23 cellular contexts compared by ENCODE assay signal in genomic region chr17:77503916-77504651, GRCh38.
DNase-seq lines count a peak whose midpoint lies in the region; ATAC-seq, FAIRE-seq and TF ChIP-seq lines count a peak whose summit lies in the region.
"Had no signal": no experiment of that assay in that cellular context is flagged by ENCODE, and none has a peak within 500 bp of the region (broad histone marks: within the 10 kb centered on the region; RNA-seq: fewer than 3 reads in every experiment).

No MANE protein-coding gene starts in this region.

- FAIRE-seq in H1 (lab: Jason Lieb, UNC): no peak
- FAIRE-seq: TTC549 had no signal

- TF ChIP-seq POLR2A in H1 (IDR thresholded peaks at IDR 0.05; ENCODE audit: control extremely low read depth in 1 of 2, low read depth in 2 of 2, low read length in 2 of 2) (no peak), gastroesophageal sphincter (IDR thresholded peaks at IDR 0.05) (no peak)

- no peak for TF ChIP-seq CTCF in SK-N-SH (IDR thresholded peaks at IDR 0.05)
- no peak for TF ChIP-seq CTCF in GM13976 (IDR thresholded peaks at IDR 0.05; ENCODE audit: borderline replicate concordance, control extremely low read depth, extremely low read depth, insufficient read depth, missing control alignments)
- TF ChIP-seq CTCF in H1 (IDR thresholded peaks at IDR 0.05; ENCODE audit: control extremely low read depth in 1 of 3, insufficient read depth in 1 of 3, low read depth in 1 of 3, low read length in 3 of 3): no peak
- TF ChIP-seq CTCF in osteoblast (IDR thresholded peaks at IDR 0.05; ENCODE audit: extremely low read depth, low read depth, low read length): no peak
- no peak for TF ChIP-seq CTCF in brain microvascular endothelial cell (IDR thresholded peaks at IDR 0.05; ENCODE audit: low read depth, low read length, missing control alignments)
- TF ChIP-seq CTCF in gastroesophageal sphincter (IDR thresholded peaks at IDR 0.05): no peak

- H3K18ac ChIP-seq in H1 (ENCODE audit: extremely low read depth, low read length): no peak overlapping the region

- no peak for TF ChIP-seq EP300 in SK-N-SH (IDR thresholded peaks at IDR 0.05; ENCODE audit: borderline replicate concordance in 1 of 2, low read depth in 1 of 2, low read length in 1 of 2)
- TF ChIP-seq EP300 in H1 (IDR thresholded peaks at IDR 0.05; ENCODE audit: borderline replicate concordance in 1 of 2, low read depth in 2 of 2, low read length in 2 of 2): no peak
- TF ChIP-seq EP300 in gastroesophageal sphincter (IDR thresholded peaks at IDR 0.05): no peak

- peaks cover 5% of the 10 kb centered on the region for H3F3A ChIP-seq in SK-N-SH (replicated peaks; ENCODE audit: insufficient read depth)

- H3K14ac ChIP-seq in H1 (ENCODE audit: insufficient read length): no peak overlapping the region

- H4K5ac ChIP-seq in H1 (ENCODE audit: insufficient read length, low read depth, low read length): no peak overlapping the region

- no peak overlapping the region for H3K9ac ChIP-seq in SK-N-SH
- no peak overlapping the region for H3K9ac ChIP-seq in H1 (replicated peaks in 1 of 4; ENCODE audit: extremely low read depth in 1 of 4, low read depth in 3 of 4, low read length in 3 of 4)

- H3K23me2 ChIP-seq in H1 (ENCODE audit: low read depth, low read length): peaks cover 3% of the 10 kb centered on the region; the same call in 1 of the 2 replicates

- no peak overlapping the region for H3K27ac ChIP-seq in SK-N-SH (ENCODE audit: low read depth in 2 of 2, low read length in 1 of 2)
- no peak overlapping the region for H3K27ac ChIP-seq in H1 (ENCODE audit: low read depth, low read length)
- H3K27ac ChIP-seq in osteoblast (ENCODE audit: low read depth, low read length): no peak overlapping the region
- no peak overlapping the region for H3K27ac ChIP-seq in brain microvascular endothelial cell
- no peak overlapping the region for H3K27ac ChIP-seq in gastroesophageal sphincter
- H3K27ac ChIP-seq: dorsolateral prefrontal cortex, neutrophil, tibial artery had no signal

- H3K79me1 ChIP-seq in H1 (ENCODE audit: low read depth, low read length): no peaks in the 10 kb centered on the region

- H2AFZ ChIP-seq in SK-N-SH (ENCODE audit: low read depth): no peak overlapping the region
- H2AFZ ChIP-seq in H1 (ENCODE audit: low read length): no peak overlapping the region
- H2AFZ ChIP-seq in osteoblast (ENCODE audit: low read length): no peak overlapping the region

- no peaks in the 10 kb centered on the region for H4K20me1 ChIP-seq in SK-N-SH (ENCODE audit: insufficient read depth)
- H4K20me1 ChIP-seq in H1 (replicated peaks in 1 of 2; ENCODE audit: control insufficient read depth in 1 of 2, insufficient read depth in 2 of 2, low read length in 2 of 2): peaks cover 0 to 1% of the 10 kb centered on the region in 2 experiments
- peaks cover 4% of the 10 kb centered on the region for H4K20me1 ChIP-seq in osteoblast (ENCODE audit: insufficient read depth, low read length)

- H2BK15ac ChIP-seq in H1 (ENCODE audit: low read length): peak overlapping the region; percentile 72; the same call in 1 of the 2 replicates

- 87% methylated on average over 18 of the region's 18 CpGs for WGBS in SK-N-SH (ENCODE audit: low lambda C conversion rate)
- 84% methylated on average over 14 of the region's 18 CpGs; no CpG with 5 or more reads in 1 of the 2 experiments for WGBS in H1 (ENCODE audit: extremely low coverage in 1 of 2, insufficient coverage in 1 of 2, insufficient read length in 1 of 2, insufficient replicate concordance in 2 of 2, low coverage in 1 of 2, low lambda C conversion rate in 2 of 2, missing lambda C conversion rate in 1 of 2), 2 experiments
- 100% methylated on average over 1 to 6 of the region's 18 CpGs for WGBS in gastroesophageal sphincter (ENCODE audit: low coverage in 1 of 2), 2 donors

- no peaks in the 10 kb centered on the region for H3K9me3 ChIP-seq in SK-N-SH
- H3K9me3 ChIP-seq in H1 (ENCODE audit: insufficient read depth in 2 of 2, low read depth in 1 of 2, low read length in 1 of 2): no peaks in the 10 kb centered on the region
- H3K9me3 ChIP-seq in osteoblast (ENCODE audit: low read depth, low read length): no peaks in the 10 kb centered on the region
- no peaks in the 10 kb centered on the region for H3K9me3 ChIP-seq in gastroesophageal sphincter
- H3K9me3 ChIP-seq: neutrophil, tibial artery had no signal

- peak overlapping the region; percentile 35 for H4K91ac ChIP-seq in H1 (replicated peaks; ENCODE audit: insufficient read length, low read length)

- no peak overlapping the region for H2BK120ac ChIP-seq in H1 (replicated peaks; ENCODE audit: low read depth, low read length)

- no peak overlapping the region for H2AK5ac ChIP-seq in H1 (ENCODE audit: low read depth, low read length)

- POLR2A ChIA-PET in SK-N-SH (lab: Yijun Ruan, JAX) (no interaction called here), H1 (lab: Charles Lee; ENCODE audit: partially characterized antibody) (interaction anchor here (1.1 kb wide), 1 partner anchor 70 kb away, joined by 3 read pairs; no protein-coding TSS in a partner anchor)

- H3K56ac ChIP-seq in H1 (replicated peaks; ENCODE audit: insufficient read length, low read depth, low read length): no peak overlapping the region

- H2BK12ac ChIP-seq in H1 (ENCODE audit: low read depth, low read length): no peak overlapping the region

- peaks cover 0 to 5% of the 10 kb centered on the region in 2 experiments; a peak in 1 of 4 replicates for H3K4me1 ChIP-seq in SK-N-SH (ENCODE audit: control insufficient read depth in 1 of 2, insufficient read depth in 2 of 2, low read depth in 1 of 2, low read length in 1 of 2)
- H3K4me1 ChIP-seq in H1 (replicated peaks in 1 of 4; ENCODE audit: control insufficient read depth in 3 of 4, insufficient read depth in 4 of 4, low read length in 3 of 4): peaks cover 0 to 7% (median 4%) of the 10 kb centered on the region in 4 experiments; a peak in 3 of 7 replicates
- H3K4me1 ChIP-seq in osteoblast (ENCODE audit: insufficient read depth, low read length): no peaks in the 10 kb centered on the region
- no peaks in the 10 kb centered on the region for H3K4me1 ChIP-seq in gastroesophageal sphincter
- H3K4me1 ChIP-seq: tibial artery had no signal

- H4K8ac ChIP-seq in H1 (ENCODE audit: extremely low read depth, insufficient read depth, low read length): no peak overlapping the region; the same call in 1 of the 2 replicates

- H3K36me3 ChIP-seq in SK-N-SH (replicated peaks in 1 of 2; ENCODE audit: control insufficient read depth in 1 of 2, insufficient read depth in 2 of 2, low read length in 1 of 2) (peaks cover 10 to 11% of the 10 kb centered on the region in 2 experiments), H1 (ENCODE audit: control insufficient read depth in 2 of 4, insufficient read depth in 4 of 4, low read length in 3 of 4) (peaks cover 0 to 10% (median 5%) of the 10 kb centered on the region in 4 experiments; a peak in 4 of 8 replicates), osteoblast (ENCODE audit: insufficient read depth, low read length) (peaks cover 25% of the 10 kb centered on the region), brain microvascular endothelial cell (replicated peaks) (peaks cover 32% of the 10 kb centered on the region), gastroesophageal sphincter (peaks cover 0 to 26% of the 10 kb centered on the region in 2 donors)

- H3K4me3 ChIP-seq in SK-N-SH (ENCODE audit: low read depth in 2 of 2, low read length in 1 of 2) (no peak overlapping the region), H1 (ENCODE audit: extremely low read depth in 1 of 4, insufficient read depth in 2 of 4, low read depth in 3 of 4, low read length in 4 of 4) (no peak overlapping the region), osteoblast (ENCODE audit: insufficient read depth, low read length) (no peak overlapping the region), brain microvascular endothelial cell (ENCODE audit: low read depth, low read length) (no peak overlapping the region), gastroesophageal sphincter (no peak overlapping the region)
- H3K4me3 ChIP-seq: dorsolateral prefrontal cortex, tibial artery had no signal

- H2BK5ac ChIP-seq in H1 (ENCODE audit: low read depth, low read length): no peak overlapping the region; the same call in 1 of the 2 replicates

- TF ChIP-seq RAD21 in SK-N-SH (IDR thresholded peaks at IDR 0.05; ENCODE audit: low read length) (no peak), H1 (IDR thresholded peaks at IDR 0.05 in 1 of 2, conservative IDR thresholded peaks at IDR 0.05 in 1 of 2; ENCODE audit: low read depth in 2 of 2, low read length in 2 of 2) (no peak)

- DNase-seq in SK-N-SH (peak; percentile 59), GM13976 (ENCODE audit: low spot score) (peak; percentile 30), H1 (ENCODE audit: low read depth in 1 of 2, low spot score in 2 of 2) (no peak), osteoblast (ENCODE audit: insufficient read length, low spot score, missing footprints) (peak; percentile 85), brain microvascular endothelial cell (no peak), T1000 (lab: John Stamatoyannopoulos, UW) (no peak)
- DNase-seq: 8988T; activated CD4-positive, alpha-beta T cell treated with anti-CD3 and anti-CD28 coated beads, Interleukin-2, amount 10 ng/mL, durations not matched to agents 7 days and 5 days; erythroblast; foreskin melanocyte; Kasumi-1; left colon; NCI-H1092; NCI-H2029 treated with DMSO at 0.1 percent for 48 hours; NCI-H510A treated with DMSO at 0.1 percent for 48 hours; retina; stimulated activated naive CD4-positive, alpha-beta T cell had no signal

- no peaks in the 10 kb centered on the region for H3K27me3 ChIP-seq in SK-N-SH (ENCODE audit: insufficient read depth)
- H3K27me3 ChIP-seq in H1 (replicated peaks in 1 of 4; ENCODE audit: control insufficient read depth in 3 of 4, extremely low read depth in 1 of 4, insufficient read depth in 3 of 4, low read length in 3 of 4): no peaks in the 10 kb centered on the region
- H3K27me3 ChIP-seq in osteoblast (ENCODE audit: insufficient read depth, low read length): no peaks in the 10 kb centered on the region
- H3K27me3 ChIP-seq in brain microvascular endothelial cell (replicated peaks): no peaks in the 10 kb centered on the region
- no peaks in the 10 kb centered on the region for H3K27me3 ChIP-seq in gastroesophageal sphincter
- H3K27me3 ChIP-seq: dorsolateral prefrontal cortex, tibial artery had no signal

- H3K4me2 ChIP-seq in SK-N-SH (no peak overlapping the region), H1 (ENCODE audit: insufficient read depth in 1 of 2, low read depth in 2 of 2, low read length in 2 of 2) (no peak overlapping the region), osteoblast (ENCODE audit: insufficient read depth, low read length) (no peak overlapping the region)

- no peaks in the 10 kb centered on the region for H3K9me2 ChIP-seq in SK-N-SH

- no peak for ATAC-seq in SK-N-SH treated with all-trans-retinoic acid at 6 μM for 48 hours
- ATAC-seq in gastroesophageal sphincter: no peak
- ATAC-seq: left colon had no signal

- in situ Hi-C loops in GM13976 (cut with MboI; ENCODE audit: low sequenced_read_pairs, unreplicated experiment) (no loop called here), brain microvascular endothelial cell (cut with HindIII; ENCODE audit: low pct_ligation_motif_present, low sequenced_read_pairs) (no loop called here)

- no peak overlapping the region for H3K4ac ChIP-seq in H1 (replicated peaks; ENCODE audit: insufficient read length, low read depth, low read length)

- CTCF ChIA-PET in SK-N-SH (lab: Yijun Ruan, JAX) (interaction anchor here (0.8 to 21.9 kb wide), 8 partner anchors 9 to 510 kb away, joined by 3 to 566 read pairs (median 5); no protein-coding TSS in a partner anchor), H1 (lab: Charles Lee; ENCODE audit: partially characterized antibody) (interaction anchor here (0.8 to 3.2 kb wide), 10 partner anchors 9 to 237 kb away, joined by 3 to 13 read pairs (median 4); no protein-coding TSS in a partner anchor)

- H3K79me2 ChIP-seq in SK-N-SH (ENCODE audit: insufficient read depth) (no peaks in the 10 kb centered on the region), H1 (ENCODE audit: control insufficient read depth in 1 of 2, insufficient read depth in 2 of 2, low read length in 2 of 2) (no peaks in the 10 kb centered on the region), osteoblast (ENCODE audit: insufficient read depth, low read length) (no peaks in the 10 kb centered on the region)

- H2BK20ac ChIP-seq in H1 (ENCODE audit: low read length): no peak overlapping the region

- no peak overlapping the region for H3K23ac ChIP-seq in H1 (ENCODE audit: insufficient read length)

Comparison
In these comparisons a context has a peak if more than half of its experiments do, and no peak if none do; other contexts are left out.
1. DNase-seq: peak in SK-N-SH (single experiment), GM13976 (single experiment) and osteoblast (single experiment); none in H1 (0 of 2), brain microvascular endothelial cell (single experiment) and T1000 (single experiment).